In the genomic region with DNA sequence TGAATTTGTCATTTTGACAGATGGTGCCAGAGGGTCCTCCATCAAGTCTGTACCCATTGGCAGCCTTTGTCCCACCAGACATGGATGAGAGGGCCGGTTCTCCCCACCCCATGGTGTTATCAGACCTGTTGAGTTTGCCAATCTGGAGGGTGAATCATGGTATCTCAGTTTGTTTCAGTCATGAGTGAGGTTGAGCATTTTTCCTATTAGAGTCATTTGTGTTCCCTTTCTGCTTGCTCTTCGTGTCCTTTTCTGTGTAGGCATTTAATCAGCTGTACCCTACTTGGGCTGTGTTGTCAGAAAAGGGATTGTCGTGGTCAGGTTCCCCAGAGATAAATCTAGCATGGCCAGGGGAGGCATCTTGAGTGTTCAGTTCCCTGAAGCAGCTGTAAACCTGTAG, we compare ENCODE assay signal across 16 cellular contexts. TPM values are rescaled to one million over a fixed set of nuclear protein-coding genes. Genes with fewer than 3 reads are reported as not detected.
DNase-seq lines count a peak whose midpoint lies in the region; ATAC-seq, FAIRE-seq and TF ChIP-seq lines count a peak whose summit lies in the region.
"Had no signal": no experiment of that assay in that cellular context is flagged by ENCODE, and none has a peak within 500 bp of the region (broad histone marks: within the 10 kb centered on the region; RNA-seq: fewer than 3 reads in every experiment).

No MANE protein-coding gene starts in this region.

- H3K4ac ChIP-seq in trophoblast cell (ENCODE audit: low read depth, low read length): no peak overlapping the region

- H3F3A ChIP-seq in GM23248 (ENCODE audit: insufficient read depth): no peaks in the 10 kb centered on the region

- H3K79me2 ChIP-seq in GM23248 (ENCODE audit: insufficient read depth): no peaks in the 10 kb centered on the region
- H3K79me2 ChIP-seq in trophoblast cell (ENCODE audit: control insufficient read depth, insufficient read depth, low read length, poor library complexity): no peaks in the 10 kb centered on the region

- no peak overlapping the region for H3K27ac Mint-ChIP-seq in activated T-cell treated with anti-CD3 and anti-CD28 coated beads, Interleukin-2, amount 50 U/mL, for 72 hours
- H3K27ac Mint-ChIP-seq: B cell; CD4-positive, alpha-beta memory T cell had no signal

- no peak for TF ChIP-seq CTCF in bronchial epithelial cell (IDR thresholded peaks at IDR 0.05; ENCODE audit: insufficient read depth, low read length, severe bottlenecking)

- H3K23ac ChIP-seq in trophoblast cell (ENCODE audit: low read length): peak overlapping the region; percentile 55

- H4K8ac ChIP-seq in trophoblast cell (ENCODE audit: low read depth, low read length): no peak overlapping the region

- H3K4me3 ChIP-seq in GM23248 (no peak overlapping the region), bronchial epithelial cell (ENCODE audit: low read depth, low read length) (no peak overlapping the region), trophoblast cell (ENCODE audit: low read depth, low read length) (no peak overlapping the region)
- H3K4me3 ChIP-seq: GM12878 had no signal

- H2AFZ ChIP-seq in GM23248 (no peak overlapping the region), trophoblast cell (ENCODE audit: insufficient read depth, low read length, poor library complexity) (no peak overlapping the region)

- H3K36me3 Mint-ChIP-seq in activated T-cell treated with anti-CD3 and anti-CD28 coated beads, Interleukin-2, amount 50 U/mL, for 72 hours (ENCODE audit: insufficient read depth in 2 of 2): no peaks in the 10 kb centered on the region
- H3K36me3 Mint-ChIP-seq: CD4-positive, alpha-beta memory T cell had no signal

- no peak overlapping the region for H4K91ac ChIP-seq in trophoblast cell (ENCODE audit: low read depth, low read length)

- no peaks in the 10 kb centered on the region for H3K79me1 ChIP-seq in trophoblast cell (ENCODE audit: low read length)

- no peaks in the 10 kb centered on the region for H3K4me1 ChIP-seq in GM23248 (ENCODE audit: insufficient read depth)
- no peaks in the 10 kb centered on the region for H3K4me1 ChIP-seq in trophoblast cell (ENCODE audit: control insufficient read depth in 1 of 2, insufficient read depth in 2 of 2, low read length in 2 of 2)

- H3K27ac ChIP-seq in GM23248 (no peak overlapping the region), trophoblast cell (ENCODE audit: low read depth, low read length) (no peak overlapping the region)
- H3K27ac ChIP-seq: C4-2B had no signal

- no peak overlapping the region for H3K4me3 Mint-ChIP-seq in activated T-cell treated with anti-CD3 and anti-CD28 coated beads, Interleukin-2, amount 50 U/mL, for 72 hours
- H3K4me3 Mint-ChIP-seq: B cell; CD4-positive, alpha-beta memory T cell had no signal

- no peaks in the 10 kb centered on the region for H3K9me3 Mint-ChIP-seq in activated T-cell treated with anti-CD3 and anti-CD28 coated beads, Interleukin-2, amount 50 U/mL, for 72 hours
- H3K9me3 Mint-ChIP-seq: CD4-positive, alpha-beta memory T cell had no signal

- H3K4me1 Mint-ChIP-seq in activated T-cell treated with anti-CD3 and anti-CD28 coated beads, Interleukin-2, amount 50 U/mL, for 72 hours (ENCODE audit: low read depth): peaks cover 16% of the 10 kb centered on the region
- H3K4me1 Mint-ChIP-seq: CD4-positive, alpha-beta memory T cell had no signal

- no peak overlapping the region for H3K18ac ChIP-seq in trophoblast cell (ENCODE audit: low read length)

- H3K36me3 ChIP-seq in GM23248 (ENCODE audit: low read depth) (no peaks in the 10 kb centered on the region), bronchial epithelial cell (ENCODE audit: control insufficient read depth, insufficient read depth, low read length) (no peaks in the 10 kb centered on the region), trophoblast cell (ENCODE audit: control insufficient read depth in 1 of 2, insufficient read depth in 2 of 2, low read length in 2 of 2) (no peaks in the 10 kb centered on the region)

- H2BK5ac ChIP-seq in trophoblast cell (ENCODE audit: low read depth, low read length, poor library complexity): no peak overlapping the region

- H3K9ac ChIP-seq in GM23248: no peak overlapping the region
- H3K9ac ChIP-seq in trophoblast cell (ENCODE audit: low read length): no peak overlapping the region

- peaks cover 34% of the 10 kb centered on the region for H3K27me3 Mint-ChIP-seq in activated T-cell treated with anti-CD3 and anti-CD28 coated beads, Interleukin-2, amount 50 U/mL, for 72 hours (ENCODE audit: low read depth)

- no peak overlapping the region for H2BK120ac ChIP-seq in trophoblast cell (ENCODE audit: insufficient read depth, low read length, poor library complexity)

- H3K14ac ChIP-seq in trophoblast cell (ENCODE audit: low read length): no peak overlapping the region

- in situ Hi-C loops in GM23248 (cut with MboI): no loop called here

- no peaks in the 10 kb centered on the region for H3K9me2 ChIP-seq in GM23248 (ENCODE audit: insufficient read depth)

- no peak overlapping the region for H4K12ac ChIP-seq in trophoblast cell (ENCODE audit: low read depth, low read length)

- no peak for FAIRE-seq in bronchial epithelial cell (lab: Jason Lieb, UNC)
- FAIRE-seq: GM12878, GM18507, H54 had no signal

- no peak overlapping the region for H2AK5ac ChIP-seq in trophoblast cell (ENCODE audit: low read length)

- H2BK12ac ChIP-seq in trophoblast cell (ENCODE audit: low read length): no peak overlapping the region

- 60 to 66% methylated on average over 3 of the region's 3 CpGs for WGBS in GM23248 (ENCODE audit: low coverage in 1 of 2, low lambda C conversion rate in 2 of 2, missing lambda C conversion rate in 2 of 2), 2 experiments
- WGBS in trophoblast cell (ENCODE audit: extremely low coverage, insufficient coverage, insufficient read length): no CpG with 5 or more reads among the region's 3 CpGs

- no peaks in the 10 kb centered on the region for H4K20me1 ChIP-seq in GM23248 (ENCODE audit: insufficient read depth)

- peak; percentile 36 to 47 for ATAC-seq in activated T-cell treated with anti-CD3 and anti-CD28 coated beads, Interleukin-2, amount 50 U/mL, for 72 hours (replicated peaks in 1 of 2)

- no peak for DNase-seq in activated T-cell treated with anti-CD3 and anti-CD28 coated beads, Interleukin-2, amount 50 U/mL, for 72 hours
- DNase-seq in activated T-cell treated with anti-CD3 and anti-CD28 coated beads for 4 hours (no peak), GM23248 (peak; percentile 22), bronchial epithelial cell (ENCODE audit: low read depth) (peak; percentile 3), trophoblast cell (no peak), SW480 (ENCODE audit: low spot score) (no peak)
- DNase-seq in stimulated activated CD4-positive, alpha-beta T cell treated with anti-CD3 and anti-CD28 coated beads, Interleukin-4, amount 100 ng/mL, for 4 hours: no peak
- DNase-seq: 8988T; CD4-positive, alpha-beta memory T cell; DMS79 had no signal

- H3K27me3 ChIP-seq in GM23248 (replicated peaks; ENCODE audit: insufficient read depth) (peaks cover 45% of the 10 kb centered on the region), bronchial epithelial cell (ENCODE audit: control insufficient read depth, insufficient read depth, low read length) (peaks cover 3% of the 10 kb centered on the region), trophoblast cell (ENCODE audit: insufficient read depth, low read length) (no peaks in the 10 kb centered on the region)

- H3K9me3 ChIP-seq in GM23248 (ENCODE audit: low read depth): no peaks in the 10 kb centered on the region
- H3K9me3 ChIP-seq in trophoblast cell (ENCODE audit: insufficient read depth, low read depth, low read length): no peaks in the 10 kb centered on the region

- H3K4me2 ChIP-seq in GM23248 (ENCODE audit: unreplicated experiment): no peak overlapping the region
- no peak overlapping the region for H3K4me2 ChIP-seq in trophoblast cell (ENCODE audit: low read length)

RNA-seq across cellular contexts. Expression of gene SLC24A4, which starts 30.5 kb away (rescaled TPM):
- total RNA-seq in activated T-cell treated with anti-CD3 and anti-CD28 coated beads, Interleukin-2, amount 50 U/mL, for 72 hours: not detected
- total RNA-seq in GM23248 (2014; rRNA removed; shearing (Covaris generic)): not detected in 2 replicates
- polyA plus RNA-seq in GM23248 (2016; fragmentation: Nextera tagmentation; extraction: Ambion mirVana): not detected in 2 replicates
- not detected in 2 replicates for total RNA-seq in bronchial epithelial cell
- 0.29 and 0.31 TPM in 2 replicates for polyA plus RNA-seq in trophoblast cell (2013)
- total RNA-seq: B cell; CD4-positive, alpha-beta memory T cell; G401 had no signal
- polyA plus RNA-seq: CD4-positive, alpha-beta memory T cell had no signal

Comparison
In these comparisons a context has a peak if more than half of its experiments do, and no peak if none do; other contexts are left out.
1. DNase-seq: peak in GM23248 (single experiment) and bronchial epithelial cell (single experiment); none in activated T-cell treated with anti-CD3 and anti-CD28 coated beads, Interleukin-2, amount 50 U/mL, for 72 hours (0 of 2), activated T-cell treated with anti-CD3 and anti-CD28 coated beads for 4 hours (single experiment), trophoblast cell (0 of 2), stimulated activated CD4-positive, alpha-beta T cell treated with anti-CD3 and anti-CD28 coated beads, Interleukin-4, amount 100 ng/mL, for 4 hours (0 of 2) and SW480 (single experiment).